In genomic region chr19:4640247-4641000, GRCh38 we compare ENCODE assay signal across 1 cellular context.
TF ChIP-seq lines count a peak whose summit lies in the region.

No MANE protein-coding gene starts in this region.

TF ChIP-seq in HCT116, 20 proteins besides CTCF, POLR2A, EP300 and RAD21 (continued from another document):
- TF ChIP-seq ZBTB33 (IDR thresholded peaks at IDR 0.05; ENCODE audit: extremely low read depth, insufficient replicate concordance, low read length) (no peak), ELF1 (IDR thresholded peaks at IDR 0.05; ENCODE audit: borderline replicate concordance, low read depth) (no peak), JUND (IDR thresholded peaks at IDR 0.05) (no peak), SP1 (IDR thresholded peaks at IDR 0.05; ENCODE audit: low read depth) (no peak), ATF3 (IDR thresholded peaks at IDR 0.05) (no peak), EZH2 (IDR thresholded peaks at IDR 0.05) (no peak)
TF ChIP-seq in HCT116: peak in this region for 0.
